In the genomic region with DNA sequence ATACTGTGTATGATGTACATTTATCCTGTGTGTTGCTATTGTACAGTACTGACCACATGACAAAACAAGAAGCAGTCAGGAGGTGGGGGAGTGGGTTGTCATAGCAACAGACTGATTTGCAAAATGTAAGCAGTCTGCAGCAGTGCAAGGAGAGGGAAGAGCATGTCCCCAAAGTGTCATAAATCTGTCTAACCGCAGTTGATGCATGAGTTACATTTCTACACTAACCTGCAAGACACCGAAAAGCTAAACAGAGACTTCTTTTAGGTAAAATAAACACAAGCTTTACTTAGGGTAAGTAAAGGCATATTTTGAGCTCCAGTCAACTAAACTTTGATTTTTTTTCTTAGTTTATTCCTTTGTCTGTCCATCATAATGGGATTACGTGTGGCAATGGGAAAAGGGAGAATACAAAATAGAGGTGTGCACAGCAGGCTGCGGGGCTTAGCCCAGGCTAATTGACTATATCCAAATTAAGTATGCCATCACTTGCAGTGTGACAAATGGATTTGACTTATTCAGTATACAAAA, we compare ENCODE assay signal across 11 cellular contexts.
DNase-seq lines count a peak whose midpoint lies in the region; ATAC-seq and TF ChIP-seq lines count a peak whose summit lies in the region.
"Had no signal": no experiment of that assay in that cellular context is flagged by ENCODE, and none has a peak within 500 bp of the region (broad histone marks: within the 10 kb centered on the region; RNA-seq: fewer than 3 reads in every experiment).

No MANE protein-coding gene starts in this region.

- H4K20me1 ChIP-seq in neural progenitor cell (ENCODE audit: low read depth): no peaks in the 10 kb centered on the region

- no peak overlapping the region for H3K9ac ChIP-seq in neural progenitor cell

- TF ChIP-seq CTCF in neural progenitor cell (IDR thresholded peaks at IDR 0.05): no peak

- ATAC-seq in HG02763 (IDR thresholded peaks at IDR 0.05; ENCODE audit: unreplicated experiment): no peak

- H3K9me3 ChIP-seq in neural progenitor cell (ENCODE audit: low read depth): no peaks in the 10 kb centered on the region
- H3K9me3 ChIP-seq: neutrophil had no signal

- peaks cover 7% of the 10 kb centered on the region for H3K27me3 Mint-ChIP-seq in neural progenitor cell (ENCODE audit: insufficient read depth, low read depth)

- H3K79me2 ChIP-seq in neural progenitor cell (ENCODE audit: low read depth): no peaks in the 10 kb centered on the region

- no peaks in the 10 kb centered on the region for H3K9me3 Mint-ChIP-seq in neural progenitor cell
- H3K9me3 Mint-ChIP-seq: activated B cell treated with CpG ODN at 0.5 μM for 24 hours; activated naive CD8-positive, alpha-beta T cell treated with anti-CD3 and anti-CD28 coated beads, Interleukin-2, amount 10 ng/mL, durations not matched to agents 7 days and 5 days had no signal

- H3K4me2 ChIP-seq in neural progenitor cell: peak overlapping the region; percentile 55

- no peak overlapping the region for H2AFZ ChIP-seq in neural progenitor cell (replicated peaks)

- peak overlapping the region; percentile 8 for H3K4me3 ChIP-seq in neural progenitor cell

- peak overlapping the region; percentile 1 for H3K4me3 Mint-ChIP-seq in neural progenitor cell
- H3K4me3 Mint-ChIP-seq: activated B cell treated with CpG ODN at 0.5 μM for 24 hours; activated naive CD8-positive, alpha-beta T cell treated with anti-CD3 and anti-CD28 coated beads, Interleukin-2, amount 10 ng/mL, durations not matched to agents 7 days and 5 days had no signal

- peaks cover 37% of the 10 kb centered on the region for H3F3A ChIP-seq in neural progenitor cell (ENCODE audit: low read depth)

- peaks cover 79% of the 10 kb centered on the region for H3K4me1 Mint-ChIP-seq in neural progenitor cell
- H3K4me1 Mint-ChIP-seq: activated naive CD8-positive, alpha-beta T cell treated with anti-CD3 and anti-CD28 coated beads, Interleukin-2, amount 10 ng/mL, durations not matched to agents 7 days and 5 days had no signal

- H3K27ac Mint-ChIP-seq in neural progenitor cell: peak overlapping the region; percentile 27
- H3K27ac Mint-ChIP-seq: activated B cell treated with CpG ODN at 0.5 μM for 24 hours; activated naive CD8-positive, alpha-beta T cell treated with anti-CD3 and anti-CD28 coated beads, Interleukin-2, amount 10 ng/mL, durations not matched to agents 7 days and 5 days had no signal

- H3K27me3 ChIP-seq in neural progenitor cell: no peaks in the 10 kb centered on the region

- H3K36me3 ChIP-seq in neural progenitor cell: no peaks in the 10 kb centered on the region
- H3K36me3 ChIP-seq: neutrophil had no signal

- H3K36me3 Mint-ChIP-seq in neural progenitor cell: no peaks in the 10 kb centered on the region
- H3K36me3 Mint-ChIP-seq: activated naive CD8-positive, alpha-beta T cell treated with anti-CD3 and anti-CD28 coated beads, Interleukin-2, amount 10 ng/mL, durations not matched to agents 7 days and 5 days had no signal

- DNase-seq in GM04504 (ENCODE audit: low read depth): peak; percentile 57
- peak; percentile 44 for DNase-seq in NCI-H1436 treated with DMSO at 0.1 percent for 48 hours (lab: John Stamatoyannopoulos, UW)
- DNase-seq in cerebellar cortex (ENCODE audit: low spot score): peak; percentile 67
- DNase-seq in neural progenitor cell (ENCODE audit: low spot score): peak; percentile 38
- DNase-seq in activated CD4-positive, CD25-positive, alpha-beta regulatory T cell treated with anti-CD3 and anti-CD28 coated beads, Interleukin-2, amount 50 U/mL, for 72 hours: no peak
- DNase-seq in NCI-H2029 (lab: John Stamatoyannopoulos, UW): no peak
- DNase-seq in RPMI8226: no peak
- DNase-seq: activated B cell treated with CpG ODN at 0.5 μM for 24 hours; activated naive CD8-positive, alpha-beta T cell treated with anti-CD3 and anti-CD28 coated beads, Interleukin-2, amount 10 ng/mL, durations not matched to agents 7 days and 5 days had no signal

- peaks cover 77% of the 10 kb centered on the region for H3K4me1 ChIP-seq in neural progenitor cell

- H3K27ac ChIP-seq in neural progenitor cell: no peak overlapping the region
- H3K27ac ChIP-seq: neutrophil had no signal

Comparison
In these comparisons a context has a peak if more than half of its experiments do, and no peak if none do; other contexts are left out.
1. DNase-seq: peak in GM04504 (single experiment), NCI-H1436 treated with DMSO at 0.1 percent for 48 hours (single experiment), cerebellar cortex (single experiment) and neural progenitor cell (single experiment); none in activated CD4-positive, CD25-positive, alpha-beta regulatory T cell treated with anti-CD3 and anti-CD28 coated beads, Interleukin-2, amount 50 U/mL, for 72 hours (single experiment), NCI-H2029 (single experiment) and RPMI8226 (single experiment).